8 cellular contexts compared by ENCODE assay signal in genomic region chr15:99755692-99756409, GRCh38. TPM values are rescaled to one million over a fixed set of nuclear protein-coding genes. Genes with fewer than 3 reads are reported as not detected.
DNase-seq lines count a peak whose midpoint lies in the region; ATAC-seq and TF ChIP-seq lines count a peak whose summit lies in the region.

No MANE protein-coding gene starts in this region.

- H3K36me3 ChIP-seq in Caco-2 (ENCODE audit: control insufficient read depth, insufficient read depth, low read length) (no peaks in the 10 kb centered on the region), mucosa of descending colon (ENCODE audit: low read depth) (no peaks in the 10 kb centered on the region), upper lobe of right lung (no peaks in the 10 kb centered on the region)

- H3K4me3 ChIP-seq in Caco-2 (ENCODE audit: low read depth, low read length): no peak overlapping the region
- no peak overlapping the region for H3K4me3 ChIP-seq in mucosa of descending colon
- no peak overlapping the region for H3K4me3 ChIP-seq in upper lobe of right lung

- ATAC-seq in GM19324 (IDR thresholded peaks at IDR 0.05; ENCODE audit: low FRiP score, unreplicated experiment) (peak; percentile 67), HG03159 (IDR thresholded peaks at IDR 0.05; ENCODE audit: unreplicated experiment) (peak; percentile 91), mucosa of descending colon (peak; percentile 92), upper lobe of right lung (peak; percentile 96)
- ATAC-seq in activated CD4-positive, CD25-positive, alpha-beta regulatory T cell treated with anti-CD3 and anti-CD28 coated beads, Interleukin-2, amount 50 U/mL, for 24 hours: peak; percentile 66 to 67

- POLR2A ChIA-PET in Caco-2 (lab: Charles Lee): interaction anchor here (0.5 to 0.7 kb wide), 2 partner anchors 23 to 723 kb away, joined by 3 read pairs; partner anchors contain the start of gene LYSMD4

- H3K36me3 Mint-ChIP-seq in Caco-2 (ENCODE audit: insufficient read depth, unreplicated experiment): no peaks in the 10 kb centered on the region

- no peaks in the 10 kb centered on the region for H3K4me1 Mint-ChIP-seq in Caco-2 (ENCODE audit: low read depth, unreplicated experiment)

- no peak overlapping the region for H3K27ac ChIP-seq in upper lobe of right lung

- H3K27ac Mint-ChIP-seq in Caco-2 (ENCODE audit: unreplicated experiment): no peak overlapping the region

- H3K4me3 Mint-ChIP-seq in Caco-2 (ENCODE audit: unreplicated experiment): no peak overlapping the region

- H3K9me3 Mint-ChIP-seq in Caco-2 (ENCODE audit: unreplicated experiment): no peaks in the 10 kb centered on the region

- intact Hi-C loops in Caco-2 (cut with micrococcal nuclease; ENCODE audit: unreplicated experiment): loop anchor here (1.0 kb wide), 3 partner anchors 52 to 483 kb away; no protein-coding TSS in a partner anchor
- intact Hi-C loops in mucosa of descending colon (cut with DNase I, micrococcal nuclease): loop anchor here in 1 of 2 donors (10.0 kb wide), 1 partner anchor 481 kb away; no protein-coding TSS in a partner anchor
- intact Hi-C loops in upper lobe of right lung (cut with DNase I): no loop called here

- no peaks in the 10 kb centered on the region for H3K27me3 Mint-ChIP-seq in Caco-2 (ENCODE audit: insufficient read depth, unreplicated experiment)

- TF ChIP-seq CTCF in Caco-2 (IDR thresholded peaks at IDR 0.05; ENCODE audit: insufficient read depth in 1 of 2, low read depth in 1 of 2, low read length in 1 of 2, severe bottlenecking in 1 of 2, unreplicated experiment in 1 of 2) (peak; percentile 72 to 74), mucosa of descending colon (IDR thresholded peaks at IDR 0.05) (peak; percentile 55), upper lobe of right lung (IDR thresholded peaks at IDR 0.05) (peak; percentile 83)

- DNase-seq in Caco-2 (peak; percentile 44 to 65), NCI-H2227 (lab: John Stamatoyannopoulos, UW; ENCODE audit: unreplicated experiment) (peak; percentile 69), epidermal melanocyte (ENCODE audit: insufficient read length, low spot score) (peak; percentile 72), mucosa of descending colon (peak; percentile 52 to 58 (median 53)), upper lobe of right lung (no peak)

- H3K4me1 ChIP-seq in Caco-2: no peaks in the 10 kb centered on the region
- no peaks in the 10 kb centered on the region for H3K4me1 ChIP-seq in mucosa of descending colon (ENCODE audit: low read depth)
- H3K4me1 ChIP-seq in upper lobe of right lung: no peaks in the 10 kb centered on the region

- no TSS peak for BruUV-seq in Caco-2 (replicated peaks; lab: Mats Ljungman, UMichigan)

- CTCF ChIA-PET in Caco-2 (lab: Charles Lee): interaction anchor here (0.7 to 1.5 kb wide), 6 partner anchors 20 to 505 kb away, joined by 3 to 11 read pairs (median 5); partner anchors contain the start of genes LRRC28, LYSMD4 and MEF2A

- H3K9me3 ChIP-seq in Caco-2 (no peaks in the 10 kb centered on the region), mucosa of descending colon (no peaks in the 10 kb centered on the region), upper lobe of right lung (no peaks in the 10 kb centered on the region)

- no peaks in the 10 kb centered on the region for H3K27me3 ChIP-seq in Caco-2 (replicated peaks; ENCODE audit: control insufficient read depth, insufficient read depth, low read length)
- no peaks in the 10 kb centered on the region for H3K27me3 ChIP-seq in upper lobe of right lung

RNA-seq across cellular contexts. Expression of gene LYSMD4, which starts 22.6 kb away (rescaled TPM):
- total RNA-seq in Caco-2 (2022): 14.4 and 15.9 TPM in 2 replicates
- 10 to 100 TPM in 2 of 3 donors, 1 to 10 TPM in 1; 6.4 to 15.6 (median 13.4) TPM for total RNA-seq in mucosa of descending colon
- total RNA-seq in upper lobe of right lung: 9.1 TPM
